In the genomic region with DNA sequence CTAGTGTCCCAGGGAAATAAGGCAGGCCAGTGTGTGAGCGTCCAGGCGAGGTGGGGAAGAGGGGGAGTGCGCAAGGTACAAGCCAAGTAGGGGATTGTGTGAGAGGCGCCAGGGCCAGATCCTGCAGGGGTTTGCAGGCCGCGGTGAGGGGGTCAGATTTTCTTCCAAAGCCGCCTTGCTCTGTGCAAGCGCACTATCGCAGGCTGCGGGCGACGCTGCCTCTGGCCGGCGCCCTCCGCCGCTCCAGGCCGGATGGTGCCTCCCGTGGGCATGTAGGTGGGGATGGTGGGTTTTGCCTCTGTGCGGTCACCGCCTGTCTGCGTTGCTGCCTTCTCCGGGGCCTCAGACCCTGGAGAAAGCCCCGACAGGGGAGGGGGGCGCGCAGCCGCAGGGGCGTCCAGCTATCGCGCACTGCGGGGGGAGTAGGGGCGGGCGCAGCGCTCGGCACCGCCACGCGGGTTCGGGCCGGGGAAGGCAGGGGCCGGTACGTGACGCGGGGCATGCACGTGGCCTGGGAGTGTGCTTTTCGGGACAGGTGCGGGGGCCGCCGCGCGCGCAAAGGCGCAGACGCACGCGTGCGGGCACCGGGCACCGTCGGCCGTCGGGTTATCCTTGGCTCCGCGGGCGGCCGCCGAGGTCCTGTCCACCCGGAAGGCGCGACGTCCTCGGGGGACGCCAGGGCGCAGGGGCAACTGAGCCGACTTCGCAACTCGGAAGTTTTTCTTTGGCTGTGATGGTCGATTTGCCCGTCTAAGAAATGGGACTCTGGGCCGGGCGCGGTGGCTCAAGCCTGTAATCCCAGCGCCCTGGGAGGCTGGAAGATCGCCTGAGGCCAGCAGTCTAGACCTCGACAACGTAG, we compare ENCODE assay signal across 1 cellular context.
TF ChIP-seq lines count a peak whose summit lies in the region.

No MANE protein-coding gene starts in this region.

TF ChIP-seq in SK-N-SH, 30 proteins besides CTCF, POLR2A, EP300 and RAD21 (continued from another document):
- TF ChIP-seq, protein P1, sequence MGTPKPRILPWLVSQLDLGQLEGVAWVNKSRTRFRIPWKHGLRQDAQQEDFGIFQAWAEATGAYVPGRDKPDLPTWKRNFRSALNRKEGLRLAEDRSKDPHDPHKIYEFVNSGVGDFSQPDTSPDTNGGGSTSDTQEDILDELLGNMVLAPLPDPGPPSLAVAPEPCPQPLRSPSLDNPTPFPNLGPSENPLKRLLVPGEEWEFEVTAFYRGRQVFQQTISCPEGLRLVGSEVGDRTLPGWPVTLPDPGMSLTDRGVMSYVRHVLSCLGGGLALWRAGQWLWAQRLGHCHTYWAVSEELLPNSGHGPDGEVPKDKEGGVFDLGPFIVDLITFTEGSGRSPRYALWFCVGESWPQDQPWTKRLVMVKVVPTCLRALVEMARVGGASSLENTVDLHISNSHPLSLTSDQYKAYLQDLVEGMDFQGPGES (IDR thresholded peaks at IDR 0.05; ENCODE audit: low read depth, low read length), result no peak
- TF ChIP-seq, protein P2, sequence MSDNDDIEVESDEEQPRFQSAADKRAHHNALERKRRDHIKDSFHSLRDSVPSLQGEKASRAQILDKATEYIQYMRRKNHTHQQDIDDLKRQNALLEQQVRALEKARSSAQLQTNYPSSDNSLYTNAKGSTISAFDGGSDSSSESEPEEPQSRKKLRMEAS (IDR thresholded peaks at IDR 0.05; ENCODE audit: low read depth), result peak; percentile 61; the same call in 1 of the 2 replicates
